ENCODE assay signal across 10 cellular contexts in the genomic region with DNA sequence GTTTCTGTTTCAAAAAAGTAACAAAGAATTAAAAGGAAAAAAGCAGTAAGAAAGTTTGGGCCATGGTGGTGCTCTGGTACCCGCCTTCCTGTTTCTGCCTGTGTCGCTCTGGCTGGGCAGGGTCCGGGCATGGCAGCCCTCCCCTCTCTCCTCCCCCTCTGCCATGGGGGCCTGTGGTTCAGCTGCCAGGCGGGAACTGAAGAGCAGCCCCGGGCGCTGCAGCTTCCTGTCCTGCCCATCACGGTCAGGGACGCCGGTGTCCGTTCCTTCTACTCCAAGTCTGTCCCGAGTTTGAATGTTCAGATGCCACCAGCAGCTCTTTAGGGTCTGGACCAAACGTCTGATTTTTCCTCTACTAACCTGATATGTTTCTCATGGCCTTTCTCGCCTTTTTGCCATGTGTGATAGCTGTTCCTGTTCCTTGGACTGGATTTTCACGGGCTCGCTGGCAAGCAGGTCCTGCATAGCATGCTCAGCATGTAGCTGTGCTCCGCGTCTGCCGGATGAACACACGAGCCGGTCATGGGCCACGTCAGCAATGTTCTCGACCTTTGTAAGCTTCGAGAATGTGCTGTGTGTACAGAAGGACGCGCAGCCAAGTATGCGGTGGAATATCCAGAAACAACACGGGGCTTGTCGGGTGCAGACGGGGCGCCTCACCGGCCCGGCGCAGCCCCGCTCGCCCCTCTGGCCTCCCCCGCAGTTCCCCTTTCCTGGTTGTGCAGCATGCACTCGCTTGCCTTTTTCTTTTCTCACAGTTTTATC. TPM values are rescaled to one million over a fixed set of nuclear protein-coding genes. Genes with fewer than 3 reads are reported as not detected.
DNase-seq lines count a peak whose midpoint lies in the region; ATAC-seq and TF ChIP-seq lines count a peak whose summit lies in the region.
"Had no signal": no experiment of that assay in that cellular context is flagged by ENCODE, and none has a peak within 500 bp of the region (broad histone marks: within the 10 kb centered on the region; RNA-seq: fewer than 3 reads in every experiment).

No MANE protein-coding gene starts in this region.

- peak overlapping the region; percentile 38 for H3K4me3 ChIP-seq in epithelial cell of proximal tubule (ENCODE audit: low read depth, low read length)

- H3K36me3 Mint-ChIP-seq in activated T-cell treated with anti-CD3 and anti-CD28 coated beads, Interleukin-2, amount 50 U/mL, for 24 hours (ENCODE audit: low read depth) = peaks cover 21% of the 10 kb centered on the region
- peaks cover 7% of the 10 kb centered on the region for H3K36me3 Mint-ChIP-seq in stimulated activated effector memory CD8-positive, alpha-beta T cell treated with anti-CD3 and anti-CD28 coated beads, Interleukin-12 subunit alpha, Interleukin-12 subunit beta, amount 100 ng/mL, for 72 hours
- H3K36me3 Mint-ChIP-seq in progenitor cell of endocrine pancreas (ENCODE audit: insufficient read depth) = peaks cover 2% of the 10 kb centered on the region

- H3K4me3 Mint-ChIP-seq in activated T-cell treated with anti-CD3 and anti-CD28 coated beads, Interleukin-2, amount 50 U/mL, for 24 hours = peak overlapping the region; percentile 15
- H3K4me3 Mint-ChIP-seq in stimulated activated effector memory CD8-positive, alpha-beta T cell treated with anti-CD3 and anti-CD28 coated beads, Interleukin-12 subunit alpha, Interleukin-12 subunit beta, amount 100 ng/mL, for 72 hours = no peak overlapping the region
- no peak overlapping the region for H3K4me3 Mint-ChIP-seq in progenitor cell of endocrine pancreas (ENCODE audit: low read depth)

- no peaks in the 10 kb centered on the region for H3K9me3 Mint-ChIP-seq in activated T-cell treated with anti-CD3 and anti-CD28 coated beads, Interleukin-2, amount 50 U/mL, for 24 hours
- no peaks in the 10 kb centered on the region for H3K9me3 Mint-ChIP-seq in stimulated activated effector memory CD8-positive, alpha-beta T cell treated with anti-CD3 and anti-CD28 coated beads, Interleukin-12 subunit alpha, Interleukin-12 subunit beta, amount 100 ng/mL, for 72 hours
- H3K9me3 Mint-ChIP-seq in progenitor cell of endocrine pancreas (ENCODE audit: low read depth) = no peaks in the 10 kb centered on the region

- no peak for TF ChIP-seq CTCF in epithelial cell of proximal tubule (conservative IDR thresholded peaks at IDR 0.05; ENCODE audit: low read depth, low read length)
- no peak for TF ChIP-seq CTCF in progenitor cell of endocrine pancreas (IDR thresholded peaks at IDR 0.05; ENCODE audit: unreplicated experiment)

- H3K27me3 Mint-ChIP-seq in activated T-cell treated with anti-CD3 and anti-CD28 coated beads, Interleukin-2, amount 50 U/mL, for 24 hours = no peaks in the 10 kb centered on the region
- no peaks in the 10 kb centered on the region for H3K27me3 Mint-ChIP-seq in progenitor cell of endocrine pancreas

- peak overlapping the region; percentile 66 for H3K27ac Mint-ChIP-seq in activated T-cell treated with anti-CD3 and anti-CD28 coated beads, Interleukin-2, amount 50 U/mL, for 24 hours
- peak overlapping the region; percentile 19 for H3K27ac Mint-ChIP-seq in stimulated activated effector memory CD8-positive, alpha-beta T cell treated with anti-CD3 and anti-CD28 coated beads, Interleukin-12 subunit alpha, Interleukin-12 subunit beta, amount 100 ng/mL, for 72 hours
- H3K27ac Mint-ChIP-seq in progenitor cell of endocrine pancreas = no peak overlapping the region

- DNase-seq in activated T-cell treated with anti-CD3 and anti-CD28 coated beads, Interleukin-2, amount 50 U/mL, for 24 hours = no peak
- no peak for DNase-seq in activated T-cell treated with anti-CD3 and anti-CD28 coated beads for 4 hours
- DNase-seq in SHP77 treated with DMSO at 0.1 percent for 48 hours (lab: John Stamatoyannopoulos, UW) = peak; percentile 92
- no peak for DNase-seq in epithelial cell of proximal tubule (ENCODE audit: low read depth)
- no peak for DNase-seq in stimulated activated effector memory CD8-positive, alpha-beta T cell treated with anti-CD3 and anti-CD28 coated beads, Interleukin-12 subunit alpha, Interleukin-12 subunit beta, amount 100 ng/mL, for 72 hours (ENCODE audit: low spot score in 2 of 2)
- DNase-seq in progenitor cell of endocrine pancreas (ENCODE audit: low spot score, unreplicated experiment) = no peak
- DNase-seq in midbrain (lab: John Stamatoyannopoulos, UW) = no peak
- DNase-seq: GDM1, NCI-H226 had no signal

- ATAC-seq in stimulated activated effector memory CD8-positive, alpha-beta T cell treated with anti-CD3 and anti-CD28 coated beads, Interleukin-12 subunit alpha, Interleukin-12 subunit beta, amount 100 ng/mL, for 72 hours = no peak
- ATAC-seq in GM18909 (IDR thresholded peaks at IDR 0.05; ENCODE audit: poor library complexity, unreplicated experiment) = no peak

- H3K4me1 Mint-ChIP-seq in activated T-cell treated with anti-CD3 and anti-CD28 coated beads, Interleukin-2, amount 50 U/mL, for 24 hours (ENCODE audit: low read depth) = peaks cover 74% of the 10 kb centered on the region
- peaks cover 55% of the 10 kb centered on the region for H3K4me1 Mint-ChIP-seq in stimulated activated effector memory CD8-positive, alpha-beta T cell treated with anti-CD3 and anti-CD28 coated beads, Interleukin-12 subunit alpha, Interleukin-12 subunit beta, amount 100 ng/mL, for 72 hours
- H3K4me1 Mint-ChIP-seq in progenitor cell of endocrine pancreas (ENCODE audit: low read depth) = peaks cover 9% of the 10 kb centered on the region

RNA-seq across cellular contexts. Expression of a gene that starts 42.0 kb away (rescaled TPM):
- total RNA-seq in epithelial cell of proximal tubule (17.9 and 24.4 TPM in 2 replicates), progenitor cell of endocrine pancreas (39.9 and 40.0 TPM in 2 replicates)
